Comparison of ENCODE assay signal across 19 cellular contexts in genomic region chr10:23469596-23470237, GRCh38.
"Had no signal": no experiment of that assay in that cellular context is flagged by ENCODE, and none has a peak within 500 bp of the region (broad histone marks: within the 10 kb centered on the region; RNA-seq: fewer than 3 reads in every experiment).

No MANE protein-coding gene starts in this region.

- FAIRE-seq: bronchial epithelial cell, frontal cortex had no signal

- H3K36me3 ChIP-seq: ascending aorta, ovary, sigmoid colon, spleen, transverse colon had no signal

- H3K27ac ChIP-seq: ascending aorta, ovary, sigmoid colon, spleen, transverse colon had no signal

- H3K27me3 ChIP-seq: ascending aorta, ovary, sigmoid colon, spleen, transverse colon had no signal

- H3K4me3 ChIP-seq: ascending aorta, ovary, sigmoid colon, spleen, transverse colon had no signal

- H3K4me1 ChIP-seq: ascending aorta, spleen had no signal

- DNase-seq: activated CD4-positive, alpha-beta T cell treated with anti-CD3 and anti-CD28 coated beads for 1 hour; activated CD4-positive, alpha-beta T cell treated with anti-CD3 and anti-CD28 coated beads, Interleukin-2, amount 50 U/mL, for 4 hours; activated gamma-delta T cell; activated T-cell treated with anti-CD3 and anti-CD28 coated beads, Interleukin-2, amount 50 U/mL, for 72 hours; cerebellar nuclear complex; effector CD4-positive, alpha-beta T cell; head of caudate nucleus; kidney glomerular epithelial cell; mesenchymal stem cell; naive thymus-derived CD8-positive, alpha-beta T cell; ovary; sigmoid colon; spleen; stimulated activated naive CD4-positive, alpha-beta T cell treated with Interleukin-2 at 50 U/mL for 16 hours; substantia nigra; transverse colon had no signal

- H3K9me3 ChIP-seq: ascending aorta, ovary, sigmoid colon, spleen, transverse colon had no signal
